ENCODE assay signal across 8 cellular contexts in the genomic region with DNA sequence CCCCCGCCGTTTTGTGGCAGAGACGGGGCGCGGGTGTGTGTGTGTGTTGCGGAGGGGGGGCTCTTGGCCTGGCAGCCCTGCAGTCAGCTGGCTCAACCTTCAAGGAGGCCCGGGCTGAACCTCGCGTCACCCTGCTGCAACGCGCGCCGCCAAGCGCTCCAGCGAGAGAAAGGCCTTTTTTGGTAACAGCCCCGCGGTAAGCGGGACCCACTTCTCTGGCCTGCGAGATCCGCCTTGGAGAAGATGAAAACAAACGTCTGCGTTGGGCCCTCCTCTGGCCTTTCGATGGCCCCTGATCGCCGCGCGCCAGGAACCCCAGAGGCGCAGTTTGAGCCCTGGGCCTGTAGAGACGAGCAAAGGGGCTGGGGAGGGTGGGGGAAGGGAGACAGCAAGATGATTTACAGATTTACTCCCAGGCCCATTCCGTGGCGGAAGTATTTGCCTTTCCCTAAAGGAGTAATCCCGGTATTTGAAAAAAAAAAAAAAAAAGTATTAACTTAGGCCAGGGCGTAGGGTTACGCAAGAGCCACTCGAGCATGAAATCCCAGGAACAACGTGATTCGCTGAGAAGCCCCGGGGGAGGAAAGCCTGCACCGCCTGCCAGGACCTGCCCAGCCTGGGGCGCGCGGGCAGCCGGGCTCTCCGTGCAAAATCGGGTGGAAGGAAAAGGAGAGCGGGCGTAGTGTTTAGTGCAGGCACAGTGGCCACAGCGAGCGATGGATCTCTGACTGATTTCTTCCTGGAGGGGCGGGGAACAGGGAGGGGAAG. TPM values are rescaled to one million over a fixed set of nuclear protein-coding genes. Genes with fewer than 3 reads are reported as not detected.
A peak's percentile ranks its signal among the peaks of the same experiment; 100 is the strongest.
DNase-seq lines count a peak whose midpoint lies in the region; ATAC-seq and TF ChIP-seq lines count a peak whose summit lies in the region.

No MANE protein-coding gene starts in this region.

- H3K4me3 ChIP-seq in ACC112 (ENCODE audit: low read depth, low read length) (peak overlapping the region; percentile 73), fibroblast of villous mesenchyme (ENCODE audit: low read depth, low read length) (peak overlapping the region; percentile 73)

- peak overlapping the region; percentile 89 for H3K4me3 Mint-ChIP-seq in neural crest cell

- H3K4me1 ChIP-seq in ACC112 (ENCODE audit: control insufficient read depth, insufficient read depth, low read length, unreplicated experiment): peaks cover 36% of the 10 kb centered on the region

- no peaks in the 10 kb centered on the region for H3K36me3 ChIP-seq in ACC112 (ENCODE audit: insufficient read depth, low read length)

- H3K9me3 Mint-ChIP-seq in neural crest cell: no peaks in the 10 kb centered on the region

- no peaks in the 10 kb centered on the region for H3K27me3 Mint-ChIP-seq in neural crest cell (ENCODE audit: low read depth)

- DNase-seq in M059J (ENCODE audit: low read depth) (peak; percentile 98), SHP77 (lab: John Stamatoyannopoulos, UW) (peak; percentile 88 to 91), activated gamma-delta T cell treated with Interleukin-2 at 50 U/mL for 16 hours (peak; percentile 67), fibroblast of villous mesenchyme (ENCODE audit: low read depth) (peak; percentile 100), neural crest cell (ENCODE audit: low read depth, low spot score) (peak; percentile 64), substantia nigra (lab: John Stamatoyannopoulos, UW) (peak in 48 of 49 donors; percentile 40 to 88 (median 72))

- peak overlapping the region; percentile 89 for H3K27ac Mint-ChIP-seq in neural crest cell (ENCODE audit: unreplicated experiment)

- peaks cover 1% of the 10 kb centered on the region for H3K79me2 ChIP-seq in ACC112 (ENCODE audit: control insufficient read depth, insufficient read depth, low read length, unreplicated experiment)

- no peaks in the 10 kb centered on the region for H3K36me3 Mint-ChIP-seq in neural crest cell (ENCODE audit: low read depth)

- H3K27ac ChIP-seq in ACC112 (ENCODE audit: low read depth, low read length) (peak overlapping the region; percentile 97), substantia nigra (ENCODE audit: low read depth, low read length, poor library complexity, severe bottlenecking) (peak overlapping the region; percentile 92)

- peak; percentile 6 for ATAC-seq in GM19025 (IDR thresholded peaks at IDR 0.05; ENCODE audit: low read depth, unreplicated experiment)

- peaks cover 75% of the 10 kb centered on the region for H3K4me1 Mint-ChIP-seq in neural crest cell

- H3K27me3 ChIP-seq in ACC112 (ENCODE audit: insufficient read depth, low read length): no peaks in the 10 kb centered on the region

- H2AFZ ChIP-seq in ACC112 (ENCODE audit: low read length, unreplicated experiment): no peak overlapping the region

- no peak for TF ChIP-seq CTCF in fibroblast of villous mesenchyme (IDR thresholded peaks at IDR 0.05; ENCODE audit: insufficient read depth, low read depth, low read length)
- TF ChIP-seq CTCF in neural crest cell (conservative IDR thresholded peaks at IDR 0.05): no peak

RNA-seq across cellular contexts. Expression of a gene that starts 4.5 kb away (rescaled TPM):
- 13.2 and 31.7 TPM in 2 replicates for total RNA-seq in M059J (2014; rRNA removed; shearing (Covaris generic))
- total RNA-seq in fibroblast of villous mesenchyme (40.2 and 44.1 TPM in 2 replicates), neural crest cell (42.6 and 43.6 TPM in 2 replicates)

Comparison
In these comparisons a context has a peak if more than half of its experiments do, and no peak if none do; other contexts are left out.
1. Peak in every context shown above with its lines: DNase-seq, ATAC-seq, H3K4me3 ChIP-seq and H3K27ac ChIP-seq.